In genomic region chr4:165378398-165378762, GRCh38 we compare ENCODE assay signal across 7 cellular contexts. TPM values are rescaled to one million over a fixed set of nuclear protein-coding genes. Genes with fewer than 3 reads are reported as not detected.
DNase-seq lines count a peak whose midpoint lies in the region; ATAC-seq and TF ChIP-seq lines count a peak whose summit lies in the region.

No MANE protein-coding gene starts in this region.

- in situ Hi-C loops in KBM-7 (cut with MboI; ENCODE audit: low pct_unique_long_range_greater_than_20kb, low sequenced_read_pairs) = no loop called here

- H3K9me3 ChIP-seq in iPS-18c (ENCODE audit: control insufficient read depth, insufficient read depth, low read length) = no peaks in the 10 kb centered on the region

- no peak for TF ChIP-seq CTCF in HFFc6 (IDR thresholded peaks at IDR 0.05)

- peak overlapping the region; percentile 60; the same call in 1 of the 2 replicates for H3K4me3 Mint-ChIP-seq in HFFc6
- H3K4me3 Mint-ChIP-seq in activated naive CD8-positive, alpha-beta T cell treated with anti-CD3 and anti-CD28 coated beads for 36 hours = peak overlapping the region; percentile 69
- H3K4me3 Mint-ChIP-seq in stimulated activated memory B cell treated with anti-CD40 and anti-IgM and Interleukin-4, amounts not matched to agents 10 μg/mL and 1 μg/mL and 100 μg/mL, for 72 hours = peak overlapping the region; percentile 76

- DNase-seq in HFFc6 (no peak), AG08396 (ENCODE audit: low spot score) (no peak), GM19238 (ENCODE audit: insufficient read length, low spot score) (no peak), KBM-7 (no peak)
- DNase-seq in activated naive CD8-positive, alpha-beta T cell treated with anti-CD3 and anti-CD28 coated beads for 36 hours = no peak

- H3K4me3 ChIP-seq in iPS-18c (ENCODE audit: insufficient read depth, low read depth, low read length) = peak overlapping the region; percentile 64

- no peaks in the 10 kb centered on the region for H3K36me3 Mint-ChIP-seq in HFFc6 (ENCODE audit: low read depth)
- no peaks in the 10 kb centered on the region for H3K36me3 Mint-ChIP-seq in activated naive CD8-positive, alpha-beta T cell treated with anti-CD3 and anti-CD28 coated beads for 36 hours
- H3K36me3 Mint-ChIP-seq in stimulated activated memory B cell treated with anti-CD40 and anti-IgM and Interleukin-4, amounts not matched to agents 10 μg/mL and 1 μg/mL and 100 μg/mL, for 72 hours = no peaks in the 10 kb centered on the region

- H3K27ac Mint-ChIP-seq in HFFc6 = no peak overlapping the region
- H3K27ac Mint-ChIP-seq in activated naive CD8-positive, alpha-beta T cell treated with anti-CD3 and anti-CD28 coated beads for 36 hours = no peak overlapping the region
- no peak overlapping the region for H3K27ac Mint-ChIP-seq in stimulated activated memory B cell treated with anti-CD40 and anti-IgM and Interleukin-4, amounts not matched to agents 10 μg/mL and 1 μg/mL and 100 μg/mL, for 72 hours

- H3K27me3 Mint-ChIP-seq in HFFc6 (ENCODE audit: insufficient read depth) = peaks cover 8% of the 10 kb centered on the region; the same call in 1 of the 2 replicates
- H3K27me3 Mint-ChIP-seq in activated naive CD8-positive, alpha-beta T cell treated with anti-CD3 and anti-CD28 coated beads for 36 hours = peaks cover 60% of the 10 kb centered on the region
- H3K27me3 Mint-ChIP-seq in stimulated activated memory B cell treated with anti-CD40 and anti-IgM and Interleukin-4, amounts not matched to agents 10 μg/mL and 1 μg/mL and 100 μg/mL, for 72 hours = peaks cover 56% of the 10 kb centered on the region

- no peaks in the 10 kb centered on the region; the same call in 1 of the 2 replicates for H3K9me3 Mint-ChIP-seq in HFFc6
- H3K9me3 Mint-ChIP-seq in activated naive CD8-positive, alpha-beta T cell treated with anti-CD3 and anti-CD28 coated beads for 36 hours = peaks cover 5% of the 10 kb centered on the region
- H3K9me3 Mint-ChIP-seq in stimulated activated memory B cell treated with anti-CD40 and anti-IgM and Interleukin-4, amounts not matched to agents 10 μg/mL and 1 μg/mL and 100 μg/mL, for 72 hours = peaks cover 9% of the 10 kb centered on the region

- ATAC-seq in stimulated activated memory B cell treated with anti-CD40 and anti-IgM and Interleukin-4, amounts not matched to agents 10 μg/mL and 1 μg/mL and 100 μg/mL, for 72 hours = no peak

- H3K4me1 Mint-ChIP-seq in HFFc6 (ENCODE audit: low read depth) = no peaks in the 10 kb centered on the region
- H3K4me1 Mint-ChIP-seq in activated naive CD8-positive, alpha-beta T cell treated with anti-CD3 and anti-CD28 coated beads for 36 hours = peaks cover 7% of the 10 kb centered on the region
- H3K4me1 Mint-ChIP-seq in stimulated activated memory B cell treated with anti-CD40 and anti-IgM and Interleukin-4, amounts not matched to agents 10 μg/mL and 1 μg/mL and 100 μg/mL, for 72 hours = peaks cover 7% of the 10 kb centered on the region

RNA-seq across cellular contexts. Expression of gene CPE, which starts 0.4 kb away (rescaled TPM):
- total RNA-seq in HFFc6 (2021; fragmentation: NEBNext Ultra II Directional; extraction: Animal tissue kit (Norgen Biotek cat#: 25700)) = under 1 TPM in 1 of 6 experiments, not detected in 5; 0.09 TPM
- total RNA-seq in activated naive CD8-positive, alpha-beta T cell treated with anti-CD3 and anti-CD28 coated beads for 36 hours = not detected

RNA-seq across cellular contexts. Expression of gene MSMO1, which starts 50.9 kb away (rescaled TPM):
- total RNA-seq in HFFc6 (2021; fragmentation: NEBNext Ultra II Directional; extraction: Animal tissue kit (Norgen Biotek cat#: 25700)) = 10 to 100 TPM; 23.8 to 27.9 (median 25.6) TPM
- 10 to 100 TPM; 29.2 to 30.0 TPM for total RNA-seq in activated naive CD8-positive, alpha-beta T cell treated with anti-CD3 and anti-CD28 coated beads for 36 hours
